1 cellular context compared by ENCODE assay signal in the genomic region with DNA sequence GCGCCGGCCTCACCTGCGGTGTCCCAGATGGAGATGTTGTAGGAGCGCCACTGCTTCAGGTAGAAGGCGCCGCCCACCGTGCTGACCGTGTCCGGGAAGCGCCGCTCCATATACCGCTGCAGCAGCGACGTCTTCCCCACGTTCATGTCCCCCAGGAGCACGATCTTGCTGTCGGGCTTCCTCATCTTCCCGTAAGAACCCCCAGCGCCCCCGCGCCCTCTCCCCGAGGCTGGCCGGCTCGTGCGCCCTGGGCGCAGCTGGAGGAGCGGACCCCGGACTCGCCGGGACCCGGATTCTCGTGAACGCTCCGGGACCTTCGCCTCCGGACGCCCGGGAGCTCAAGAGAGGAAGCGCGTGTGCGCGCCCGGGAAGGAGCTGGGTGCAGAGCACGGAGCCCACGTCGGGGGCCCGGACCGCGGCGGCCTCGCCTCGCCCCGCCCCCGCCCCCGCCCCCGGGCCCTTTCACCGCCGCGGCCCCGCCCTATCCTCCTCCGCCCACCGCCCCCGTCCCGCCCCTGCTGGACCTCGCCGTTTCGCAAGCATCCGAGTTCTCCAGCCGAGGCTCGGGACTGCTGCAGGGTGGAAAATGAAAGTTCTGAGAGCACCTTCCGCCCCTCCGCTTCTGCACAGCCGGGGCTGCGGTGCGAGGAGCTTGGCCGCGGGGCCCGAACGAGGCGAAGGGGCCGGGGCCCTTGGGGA.
TF ChIP-seq lines count a peak whose summit lies in the region.

A gene with protein sequence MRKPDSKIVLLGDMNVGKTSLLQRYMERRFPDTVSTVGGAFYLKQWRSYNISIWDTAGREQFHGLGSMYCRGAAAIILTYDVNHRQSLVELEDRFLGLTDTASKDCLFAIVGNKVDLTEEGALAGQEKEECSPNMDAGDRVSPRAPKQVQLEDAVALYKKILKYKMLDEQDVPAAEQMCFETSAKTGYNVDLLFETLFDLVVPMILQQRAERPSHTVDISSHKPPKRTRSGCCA (minus strand): TSS at position 388 of the 699 bp plus-strand sequence. CDS start 203 bp downstream, at position 185.

TF ChIP-seq in HepG2, 621 proteins besides CTCF, POLR2A, EP300 and RAD21 (continued from another document and continues in another):
- TF ChIP-seq, protein P1, sequence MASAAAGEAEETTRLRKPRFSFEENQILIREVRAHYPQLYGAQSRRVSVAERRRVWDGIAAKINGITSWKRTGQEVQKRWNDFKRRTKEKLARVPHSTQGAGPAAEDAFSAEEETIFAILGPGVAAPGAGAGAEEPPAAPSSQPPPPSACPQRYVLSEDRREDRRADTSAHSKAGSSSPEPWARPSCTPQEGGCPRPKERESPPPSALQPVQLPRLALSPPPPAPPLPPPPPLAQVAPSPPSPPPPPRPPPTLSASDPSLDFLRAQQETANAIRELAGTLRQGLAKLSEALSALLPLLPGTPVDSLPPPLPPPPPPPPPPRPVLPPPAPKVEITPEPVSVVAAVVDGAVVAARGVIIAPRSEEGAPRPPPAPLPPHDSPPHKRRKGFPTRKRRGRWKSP (CRISPR knock-in tag; IDR thresholded peaks at IDR 0.05) = peak; percentile 75; the same call in 1 of the 2 replicates
- 0 out of 2 replicates have a peak, but pooled peaks have one; percentile 32 for TF ChIP-seq CCDC6 (CRISPR knock-in tag; IDR thresholded peaks at IDR 0.05)
- TF ChIP-seq RCOR2 (CRISPR knock-in tag; IDR thresholded peaks at IDR 0.05) = no peak
- TF ChIP-seq TARDBP (CRISPR knock-in tag; IDR thresholded peaks at IDR 0.05) = peak; percentile 45
- peak; percentile 86 for TF ChIP-seq RBFOX2 (IDR thresholded peaks at IDR 0.05; ENCODE audit: low read depth, low read length)
- peak; percentile 71 for TF ChIP-seq POLR2AphosphoS5 (IDR thresholded peaks at IDR 0.05; ENCODE audit: low read depth, low read length)
- peak; percentile 67; the same call in 1 of the 2 replicates for TF ChIP-seq ARID4A (CRISPR knock-in tag; IDR thresholded peaks at IDR 0.05; ENCODE audit: borderline replicate concordance)
- 0 out of 2 replicates have a peak, but pooled peaks have one; percentile 4 for TF ChIP-seq ZHX2 (IDR thresholded peaks at IDR 0.05; ENCODE audit: low read depth)
- TF ChIP-seq ZHX2 (CRISPR knock-in tag; IDR thresholded peaks at IDR 0.05; ENCODE audit: borderline replicate concordance) = no peak
- peak; percentile 81 for TF ChIP-seq ZSCAN25 (CRISPR knock-in tag; IDR thresholded peaks at IDR 0.05)
- TF ChIP-seq, protein P2, sequence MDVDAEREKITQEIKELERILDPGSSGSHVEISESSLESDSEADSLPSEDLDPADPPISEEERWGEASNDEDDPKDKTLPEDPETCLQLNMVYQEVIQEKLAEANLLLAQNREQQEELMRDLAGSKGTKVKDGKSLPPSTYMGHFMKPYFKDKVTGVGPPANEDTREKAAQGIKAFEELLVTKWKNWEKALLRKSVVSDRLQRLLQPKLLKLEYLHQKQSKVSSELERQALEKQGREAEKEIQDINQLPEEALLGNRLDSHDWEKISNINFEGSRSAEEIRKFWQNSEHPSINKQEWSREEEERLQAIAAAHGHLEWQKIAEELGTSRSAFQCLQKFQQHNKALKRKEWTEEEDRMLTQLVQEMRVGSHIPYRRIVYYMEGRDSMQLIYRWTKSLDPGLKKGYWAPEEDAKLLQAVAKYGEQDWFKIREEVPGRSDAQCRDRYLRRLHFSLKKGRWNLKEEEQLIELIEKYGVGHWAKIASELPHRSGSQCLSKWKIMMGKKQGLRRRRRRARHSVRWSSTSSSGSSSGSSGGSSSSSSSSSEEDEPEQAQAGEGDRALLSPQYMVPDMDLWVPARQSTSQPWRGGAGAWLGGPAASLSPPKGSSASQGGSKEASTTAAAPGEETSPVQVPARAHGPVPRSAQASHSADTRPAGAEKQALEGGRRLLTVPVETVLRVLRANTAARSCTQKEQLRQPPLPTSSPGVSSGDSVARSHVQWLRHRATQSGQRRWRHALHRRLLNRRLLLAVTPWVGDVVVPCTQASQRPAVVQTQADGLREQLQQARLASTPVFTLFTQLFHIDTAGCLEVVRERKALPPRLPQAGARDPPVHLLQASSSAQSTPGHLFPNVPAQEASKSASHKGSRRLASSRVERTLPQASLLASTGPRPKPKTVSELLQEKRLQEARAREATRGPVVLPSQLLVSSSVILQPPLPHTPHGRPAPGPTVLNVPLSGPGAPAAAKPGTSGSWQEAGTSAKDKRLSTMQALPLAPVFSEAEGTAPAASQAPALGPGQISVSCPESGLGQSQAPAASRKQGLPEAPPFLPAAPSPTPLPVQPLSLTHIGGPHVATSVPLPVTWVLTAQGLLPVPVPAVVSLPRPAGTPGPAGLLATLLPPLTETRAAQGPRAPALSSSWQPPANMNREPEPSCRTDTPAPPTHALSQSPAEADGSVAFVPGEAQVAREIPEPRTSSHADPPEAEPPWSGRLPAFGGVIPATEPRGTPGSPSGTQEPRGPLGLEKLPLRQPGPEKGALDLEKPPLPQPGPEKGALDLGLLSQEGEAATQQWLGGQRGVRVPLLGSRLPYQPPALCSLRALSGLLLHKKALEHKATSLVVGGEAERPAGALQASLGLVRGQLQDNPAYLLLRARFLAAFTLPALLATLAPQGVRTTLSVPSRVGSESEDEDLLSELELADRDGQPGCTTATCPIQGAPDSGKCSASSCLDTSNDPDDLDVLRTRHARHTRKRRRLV (CRISPR knock-in tag; IDR thresholded peaks at IDR 0.05) = 0 out of 2 replicates have a peak, but pooled peaks have one; percentile 31
- 0 out of 2 replicates have a peak, but pooled peaks have one; percentile 36 for TF ChIP-seq ZSCAN29 (CRISPR knock-in tag; conservative IDR thresholded peaks at IDR 0.05)
- TF ChIP-seq SAP130 (CRISPR knock-in tag; IDR thresholded peaks at IDR 0.05; ENCODE audit: low read depth) = peak; percentile 77
- no peak for TF ChIP-seq ZBTB20 (CRISPR knock-in tag; IDR thresholded peaks at IDR 0.05; ENCODE audit: borderline replicate concordance, low read depth)
- TF ChIP-seq ZNF232 (CRISPR knock-in tag; IDR thresholded peaks at IDR 0.05; ENCODE audit: borderline replicate concordance) = peak; percentile 66; the same call in 1 of the 2 replicates
- TF ChIP-seq HOXA3 (CRISPR knock-in tag; IDR thresholded peaks at IDR 0.05) = peak; percentile 70; the same call in 1 of the 2 replicates
- TF ChIP-seq, protein P3, sequence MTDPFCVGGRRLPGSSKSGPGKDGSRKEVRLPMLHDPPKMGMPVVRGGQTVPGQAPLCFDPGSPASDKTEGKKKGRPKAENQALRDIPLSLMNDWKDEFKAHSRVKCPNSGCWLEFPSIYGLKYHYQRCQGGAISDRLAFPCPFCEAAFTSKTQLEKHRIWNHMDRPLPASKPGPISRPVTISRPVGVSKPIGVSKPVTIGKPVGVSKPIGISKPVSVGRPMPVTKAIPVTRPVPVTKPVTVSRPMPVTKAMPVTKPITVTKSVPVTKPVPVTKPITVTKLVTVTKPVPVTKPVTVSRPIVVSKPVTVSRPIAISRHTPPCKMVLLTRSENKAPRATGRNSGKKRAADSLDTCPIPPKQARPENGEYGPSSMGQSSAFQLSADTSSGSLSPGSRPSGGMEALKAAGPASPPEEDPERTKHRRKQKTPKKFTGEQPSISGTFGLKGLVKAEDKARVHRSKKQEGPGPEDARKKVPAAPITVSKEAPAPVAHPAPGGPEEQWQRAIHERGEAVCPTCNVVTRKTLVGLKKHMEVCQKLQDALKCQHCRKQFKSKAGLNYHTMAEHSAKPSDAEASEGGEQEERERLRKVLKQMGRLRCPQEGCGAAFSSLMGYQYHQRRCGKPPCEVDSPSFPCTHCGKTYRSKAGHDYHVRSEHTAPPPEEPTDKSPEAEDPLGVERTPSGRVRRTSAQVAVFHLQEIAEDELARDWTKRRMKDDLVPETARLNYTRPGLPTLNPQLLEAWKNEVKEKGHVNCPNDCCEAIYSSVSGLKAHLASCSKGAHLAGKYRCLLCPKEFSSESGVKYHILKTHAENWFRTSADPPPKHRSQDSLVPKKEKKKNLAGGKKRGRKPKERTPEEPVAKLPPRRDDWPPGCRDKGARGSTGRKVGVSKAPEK (CRISPR knock-in tag; IDR thresholded peaks at IDR 0.05; ENCODE audit: borderline replicate concordance) = no peak
- TF ChIP-seq ZNF326 (CRISPR knock-in tag; IDR thresholded peaks at IDR 0.05; ENCODE audit: borderline replicate concordance) = no peak
- peak; percentile 22; the same call in 1 of the 2 replicates for TF ChIP-seq ZNF772 (CRISPR knock-in tag; IDR thresholded peaks at IDR 0.05)
- TF ChIP-seq YEATS4 (CRISPR knock-in tag; IDR thresholded peaks at IDR 0.05; ENCODE audit: borderline replicate concordance) = peak; percentile 82; the same call in 1 of the 2 replicates
- TF ChIP-seq, protein P4, sequence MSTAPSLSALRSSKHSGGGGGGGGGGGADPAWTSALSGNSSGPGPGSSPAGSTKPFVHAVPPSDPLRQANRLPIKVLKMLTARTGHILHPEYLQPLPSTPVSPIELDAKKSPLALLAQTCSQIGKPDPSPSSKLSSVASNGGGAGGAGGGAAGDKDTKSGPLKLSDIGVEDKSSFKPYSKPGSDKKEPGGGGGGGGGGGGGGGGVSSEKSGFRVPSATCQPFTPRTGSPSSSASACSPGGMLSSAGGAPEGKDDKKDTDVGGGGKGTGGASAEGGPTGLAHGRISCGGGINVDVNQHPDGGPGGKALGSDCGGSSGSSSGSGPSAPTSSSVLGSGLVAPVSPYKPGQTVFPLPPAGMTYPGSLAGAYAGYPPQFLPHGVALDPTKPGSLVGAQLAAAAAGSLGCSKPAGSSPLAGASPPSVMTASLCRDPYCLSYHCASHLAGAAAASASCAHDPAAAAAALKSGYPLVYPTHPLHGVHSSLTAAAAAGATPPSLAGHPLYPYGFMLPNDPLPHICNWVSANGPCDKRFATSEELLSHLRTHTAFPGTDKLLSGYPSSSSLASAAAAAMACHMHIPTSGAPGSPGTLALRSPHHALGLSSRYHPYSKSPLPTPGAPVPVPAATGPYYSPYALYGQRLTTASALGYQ (CRISPR knock-in tag; IDR thresholded peaks at IDR 0.05) = peak; percentile 3; the same call in 1 of the 2 replicates
